1 cellular context compared by ENCODE assay signal in the genomic region with DNA sequence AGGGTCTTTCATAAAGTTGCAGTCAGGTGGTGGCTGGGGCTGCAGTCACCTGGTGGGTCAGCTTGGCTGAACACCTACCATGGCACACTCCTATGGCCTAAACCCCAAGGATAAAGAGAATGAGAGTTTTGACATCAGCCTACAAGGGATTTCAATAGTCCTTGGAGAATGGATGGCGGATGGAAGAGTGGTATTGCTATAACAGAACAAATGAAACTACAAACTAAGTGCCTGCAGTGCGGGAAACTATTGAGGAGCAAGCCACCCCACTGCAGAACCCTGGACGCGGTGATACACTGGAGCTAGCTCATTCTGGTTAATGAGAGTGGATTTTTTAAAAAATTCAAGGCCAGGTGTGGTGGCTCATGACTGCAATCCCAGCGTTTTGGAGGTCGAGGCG.
TF ChIP-seq lines count a peak whose summit lies in the region.

No MANE protein-coding gene starts in this region.

TF ChIP-seq in HepG2, 621 proteins besides CTCF, POLR2A, EP300 and RAD21:
- TF ChIP-seq ZNF407 (CRISPR knock-in tag; IDR thresholded peaks at IDR 0.05; ENCODE audit: not compliant biosample characterization), result no peak
- no peak for TF ChIP-seq PPARG (CRISPR knock-in tag; conservative IDR thresholded peaks at IDR 0.05)
- no peak for TF ChIP-seq MATR3 (CRISPR knock-in tag; IDR thresholded peaks at IDR 0.05)
- TF ChIP-seq SALL2 (CRISPR knock-in tag; IDR thresholded peaks at IDR 0.05), result no peak
- no peak for TF ChIP-seq MNT (IDR thresholded peaks at IDR 0.05)
- no peak for TF ChIP-seq ZNF484 (CRISPR knock-in tag; IDR thresholded peaks at IDR 0.05; ENCODE audit: borderline replicate concordance, low read depth)
- TF ChIP-seq GABPA (IDR thresholded peaks at IDR 0.05; ENCODE audit: low read depth, low read length), result no peak
- no peak for TF ChIP-seq GABPA (CRISPR knock-in tag; IDR thresholded peaks at IDR 0.05; ENCODE audit: low read depth)
- TF ChIP-seq, protein P1, sequence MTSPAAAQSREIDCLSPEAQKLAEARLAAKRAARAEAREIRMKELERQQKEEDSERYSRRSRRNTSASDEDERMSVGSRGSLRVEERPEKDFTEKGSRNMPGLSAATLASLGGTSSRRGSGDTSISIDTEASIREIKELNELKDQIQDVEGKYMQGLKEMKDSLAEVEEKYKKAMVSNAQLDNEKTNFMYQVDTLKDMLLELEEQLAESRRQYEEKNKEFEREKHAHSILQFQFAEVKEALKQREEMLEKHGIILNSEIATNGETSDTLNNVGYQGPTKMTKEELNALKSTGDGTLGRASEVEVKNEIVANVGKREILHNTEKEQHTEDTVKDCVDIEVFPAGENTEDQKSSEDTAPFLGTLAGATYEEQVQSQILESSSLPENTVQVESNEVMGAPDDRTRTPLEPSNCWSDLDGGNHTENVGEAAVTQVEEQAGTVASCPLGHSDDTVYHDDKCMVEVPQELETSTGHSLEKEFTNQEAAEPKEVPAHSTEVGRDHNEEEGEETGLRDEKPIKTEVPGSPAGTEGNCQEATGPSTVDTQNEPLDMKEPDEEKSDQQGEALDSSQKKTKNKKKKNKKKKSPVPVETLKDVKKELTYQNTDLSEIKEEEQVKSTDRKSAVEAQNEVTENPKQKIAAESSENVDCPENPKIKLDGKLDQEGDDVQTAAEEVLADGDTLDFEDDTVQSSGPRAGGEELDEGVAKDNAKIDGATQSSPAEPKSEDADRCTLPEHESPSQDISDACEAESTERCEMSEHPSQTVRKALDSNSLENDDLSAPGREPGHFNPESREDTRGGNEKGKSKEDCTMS (CRISPR knock-in tag; conservative IDR thresholded peaks at IDR 0.05), result no peak
- TF ChIP-seq SMAD3 (CRISPR knock-in tag; IDR thresholded peaks at IDR 0.05), result no peak
- no peak for TF ChIP-seq KLF13 (CRISPR knock-in tag; IDR thresholded peaks at IDR 0.05)
- TF ChIP-seq TAF1 (CRISPR knock-in tag; IDR thresholded peaks at IDR 0.05), result no peak
- TF ChIP-seq RELA (CRISPR knock-in tag; IDR thresholded peaks at IDR 0.05), result no peak
- TF ChIP-seq ZMYM3 (CRISPR knock-in tag; IDR thresholded peaks at IDR 0.05), result no peak
- TF ChIP-seq MYC (CRISPR knock-in tag; IDR thresholded peaks at IDR 0.05; ENCODE audit: borderline replicate concordance), result no peak
TF ChIP-seq in HepG2: peak in this region for 0.
